ENCODE assay signal across 26 cellular contexts in the genomic region with DNA sequence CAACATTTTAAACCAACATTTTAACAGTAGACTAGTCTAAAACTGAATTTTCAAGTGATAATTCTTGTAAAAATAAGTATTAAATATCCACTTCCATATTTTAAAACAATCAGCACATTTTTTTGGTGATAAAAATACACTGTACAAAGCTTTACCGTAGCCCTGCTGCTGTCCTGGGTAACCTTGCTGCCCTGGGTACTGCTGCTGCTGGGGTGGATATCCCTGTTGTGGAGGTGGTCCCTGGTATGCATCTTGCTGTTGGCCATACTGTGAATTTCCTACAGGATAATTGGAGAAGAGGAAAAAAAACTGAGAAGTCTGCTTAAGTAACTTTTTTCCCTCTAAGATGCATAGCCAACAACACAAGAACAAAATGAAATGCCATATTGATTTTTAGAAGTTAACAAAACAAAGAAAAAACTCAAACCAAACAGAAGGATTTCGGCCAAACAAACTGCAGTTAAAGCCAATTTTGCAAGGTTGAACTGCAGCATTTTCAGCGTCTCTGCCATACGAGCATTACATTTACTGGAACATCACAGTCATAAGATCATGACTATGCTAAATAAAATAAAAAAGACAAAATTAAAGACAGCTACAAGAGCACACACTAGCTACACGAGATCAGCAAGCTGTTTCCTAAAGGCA.
"Had no signal": no experiment of that assay in that cellular context is flagged by ENCODE, and none has a peak within 500 bp of the region (broad histone marks: within the 10 kb centered on the region; RNA-seq: fewer than 3 reads in every experiment).

No MANE protein-coding gene starts in this region.

- H3K9me3 Mint-ChIP-seq: activated CD8-positive, alpha-beta T cell treated with anti-CD3 and anti-CD28 coated beads for 36 hours; activated T-helper 1 cell treated with anti-CD3 and anti-CD28 coated beads, Interleukin-12 subunit alpha, Interleukin-12 subunit beta, Interleukin-2, Interleukin-4 antibody, amounts not matched to agents 30 ng/mL and 10 ng/mL and 1 ng/mL, durations not matched to agents 14 hours and 24 hours and 36 hours had no signal

- ATAC-seq: activated CD4-positive, CD25-positive, alpha-beta regulatory T cell treated with anti-CD3 and anti-CD28 coated beads, Interleukin-2, amount 50 U/mL, for 24 hours; activated CD8-positive, alpha-beta T cell treated with anti-CD3 and anti-CD28 coated beads for 36 hours; K562 had no signal

- H3K4me1 ChIP-seq: Peyer's patch, SJCRH30 had no signal

- H3K4me3 Mint-ChIP-seq: activated CD8-positive, alpha-beta T cell treated with anti-CD3 and anti-CD28 coated beads for 36 hours; activated naive CD8-positive, alpha-beta T cell; activated T-helper 1 cell treated with anti-CD3 and anti-CD28 coated beads, Interleukin-12 subunit alpha, Interleukin-12 subunit beta, Interleukin-2, Interleukin-4 antibody, amounts not matched to agents 30 ng/mL and 10 ng/mL and 1 ng/mL, durations not matched to agents 14 hours and 24 hours and 36 hours had no signal

- H3K27me3 ChIP-seq: brain microvascular endothelial cell, cardiac muscle cell, Peyer's patch, SJCRH30 had no signal

- H3K9ac ChIP-seq: SK-N-SH had no signal

- H3K27ac Mint-ChIP-seq: activated CD8-positive, alpha-beta T cell treated with anti-CD3 and anti-CD28 coated beads for 36 hours; activated naive CD8-positive, alpha-beta T cell; activated T-helper 1 cell treated with anti-CD3 and anti-CD28 coated beads, Interleukin-12 subunit alpha, Interleukin-12 subunit beta, Interleukin-2, Interleukin-4 antibody, amounts not matched to agents 30 ng/mL and 10 ng/mL and 1 ng/mL, durations not matched to agents 14 hours and 24 hours and 36 hours had no signal

- H3K27ac ChIP-seq: brain microvascular endothelial cell, cardiac muscle cell, Peyer's patch, RWPE1, SJCRH30, WERI-Rb-1 had no signal

- H3K9me3 ChIP-seq: Peyer's patch, SJCRH30, SK-N-SH had no signal

- H3K4me3 ChIP-seq: cardiac muscle cell, K562, Peyer's patch, SJCRH30 had no signal

- H3K27me3 Mint-ChIP-seq: activated CD8-positive, alpha-beta T cell treated with anti-CD3 and anti-CD28 coated beads for 36 hours; activated naive CD8-positive, alpha-beta T cell had no signal

- DNase-seq: activated CD4-positive, alpha-beta T cell treated with anti-CD3 and anti-CD28 coated beads for 4 hours; activated CD8-positive, alpha-beta memory T cell treated with anti-CD3 and anti-CD28 coated beads, Interleukin-2, amount 50 U/mL, for 4 hours; activated CD8-positive, alpha-beta T cell treated with anti-CD3 and anti-CD28 coated beads for 36 hours; activated effector memory CD4-positive, alpha-beta T cell treated with Interleukin-2 at 50 U/mL for 16 hours; activated naive CD4-positive, alpha-beta T cell; brain microvascular endothelial cell; cerebellar nuclear complex; Kasumi-1; NCI-H1092; NCI-H1417; NCI-H1694 treated with DMSO at 0.1 percent for 48 hours; NCI-H2081 treated with DMSO at 0.1 percent for 48 hours; NCI-H446; NCI-H524; Peyer's patch; Right ventricle myocardium superior; SJCRH30; SK-N-SH; T-helper 1 cell; WERI-Rb-1 had no signal
